8 cellular contexts compared by ENCODE assay signal in genomic region chr19:17073869-17074627, GRCh38. TPM values are rescaled to one million over a fixed set of nuclear protein-coding genes. Genes with fewer than 3 reads are reported as not detected.
DNase-seq lines count a peak whose midpoint lies in the region; ATAC-seq and TF ChIP-seq lines count a peak whose summit lies in the region.

No MANE protein-coding gene starts in this region.

- no peak overlapping the region for H3K27ac ChIP-seq in HUES6 (ENCODE audit: low read depth, low read length)
- H3K27ac ChIP-seq in transverse colon, result peak overlapping the region; percentile 83 to 95 (median 90)

- H3K27me3 Mint-ChIP-seq in activated T-helper 1 cell treated with anti-CD3 and anti-CD28 coated beads, Interleukin-12 subunit alpha, Interleukin-12 subunit beta, Interleukin-2, Interleukin-4 antibody, amounts not matched to agents 30 ng/mL and 10 ng/mL and 1 ng/mL, durations not matched to agents 14 hours and 24 hours and 36 hours (ENCODE audit: insufficient read depth), result no peaks in the 10 kb centered on the region

- peak; percentile 11 for DNase-seq in DMS53 treated with DMSO at 0.1 percent for 48 hours (lab: John Stamatoyannopoulos, UW; ENCODE audit: unreplicated experiment)
- DNase-seq in activated T-helper 1 cell treated with anti-CD3 and anti-CD28 coated beads, Interleukin-12 subunit alpha, Interleukin-12 subunit beta, Interleukin-2, Interleukin-4 antibody, amounts not matched to agents 30 ng/mL and 10 ng/mL and 1 ng/mL, durations not matched to agents 14 hours and 24 hours and 36 hours (ENCODE audit: low spot score), result no peak
- peak; percentile 35 for DNase-seq in iris pigment epithelial cell (ENCODE audit: low read depth)
- peak; percentile 42 for DNase-seq in transverse colon
- no peak for DNase-seq in kidney tubule cell (ENCODE audit: low spot score)
- no peak for DNase-seq in left lobe of liver (ENCODE audit: low spot score)

- intact Hi-C loops in activated T-helper 1 cell treated with anti-CD3 and anti-CD28 coated beads, Interleukin-12 subunit alpha, Interleukin-12 subunit beta, Interleukin-2, Interleukin-4 antibody, amounts not matched to agents 30 ng/mL and 10 ng/mL and 1 ng/mL, durations not matched to agents 14 hours and 24 hours and 36 hours (cut with micrococcal nuclease), result loop anchor here (2.0 kb wide), 3 partner anchors 111 to 445 kb away; partner anchors contain the start of gene MED26
- intact Hi-C loops in transverse colon (cut with DNase I; ENCODE audit: low total_unique reads), result loop anchor here (10.0 kb wide), 1 partner anchor 61 kb away; no protein-coding TSS in a partner anchor

- H3K4me1 ChIP-seq in HUES6 (ENCODE audit: control insufficient read depth, insufficient read depth, low read length) (peaks cover 37% of the 10 kb centered on the region), transverse colon (peaks cover 22 to 43% (median 35%) of the 10 kb centered on the region in 4 donors)

- H3K27me3 ChIP-seq in HUES6 (ENCODE audit: control insufficient read depth, insufficient read depth, low read length) (no peaks in the 10 kb centered on the region), transverse colon (no peaks in the 10 kb centered on the region)

- H3K27ac Mint-ChIP-seq in activated T-helper 1 cell treated with anti-CD3 and anti-CD28 coated beads, Interleukin-12 subunit alpha, Interleukin-12 subunit beta, Interleukin-2, Interleukin-4 antibody, amounts not matched to agents 30 ng/mL and 10 ng/mL and 1 ng/mL, durations not matched to agents 14 hours and 24 hours and 36 hours, result peak overlapping the region; percentile 97

- peak overlapping the region; percentile 99 for H3K4me3 Mint-ChIP-seq in activated T-helper 1 cell treated with anti-CD3 and anti-CD28 coated beads, Interleukin-12 subunit alpha, Interleukin-12 subunit beta, Interleukin-2, Interleukin-4 antibody, amounts not matched to agents 30 ng/mL and 10 ng/mL and 1 ng/mL, durations not matched to agents 14 hours and 24 hours and 36 hours

- in situ Hi-C loops in transverse colon (cut with MboI; ENCODE audit: low pct_ligation_motif_present in 1 of 4, low pct_unique_long_range_greater_than_20kb in 1 of 4, low sequenced_read_pairs in 3 of 4), result loop anchor here in 1 of 4 donors (25.0 kb wide), 1 partner anchor 213 kb away; the partner anchor contains the start of gene ANKLE1

- peaks cover 24% of the 10 kb centered on the region for H3K36me3 Mint-ChIP-seq in activated T-helper 1 cell treated with anti-CD3 and anti-CD28 coated beads, Interleukin-12 subunit alpha, Interleukin-12 subunit beta, Interleukin-2, Interleukin-4 antibody, amounts not matched to agents 30 ng/mL and 10 ng/mL and 1 ng/mL, durations not matched to agents 14 hours and 24 hours and 36 hours (ENCODE audit: low read depth)

- 37% methylated on average over 17 of the region's 18 CpGs; no CpG with 5 or more reads in 1 of the 2 donors for WGBS in transverse colon (ENCODE audit: low coverage in 1 of 2), 2 donors

- H3K9me3 Mint-ChIP-seq in activated T-helper 1 cell treated with anti-CD3 and anti-CD28 coated beads, Interleukin-12 subunit alpha, Interleukin-12 subunit beta, Interleukin-2, Interleukin-4 antibody, amounts not matched to agents 30 ng/mL and 10 ng/mL and 1 ng/mL, durations not matched to agents 14 hours and 24 hours and 36 hours, result no peaks in the 10 kb centered on the region

- H3K4me3 ChIP-seq in HUES6 (ENCODE audit: low read depth, low read length) (peak overlapping the region; percentile 96), transverse colon (peak overlapping the region; percentile 13 to 77 (median 72))

- TF ChIP-seq EP300 in transverse colon (IDR thresholded peaks at IDR 0.05; ENCODE audit: low read depth), result no peak

- no peak for TF ChIP-seq CTCF in transverse colon (IDR thresholded peaks at IDR 0.05)

- peaks cover 32% of the 10 kb centered on the region for H3K36me3 ChIP-seq in HUES6 (ENCODE audit: control insufficient read depth, insufficient read depth, low read length)
- H3K36me3 ChIP-seq in transverse colon, result peaks cover 0 to 11% (median 0%) of the 10 kb centered on the region in 4 donors

- ATAC-seq in HG03196 (IDR thresholded peaks at IDR 0.05; ENCODE audit: unreplicated experiment) (no peak), left lobe of liver (no peak)

- H3K9ac ChIP-seq in HUES6 (ENCODE audit: low read length), result peak overlapping the region; percentile 94

- peaks cover 61% of the 10 kb centered on the region for H3K4me1 Mint-ChIP-seq in activated T-helper 1 cell treated with anti-CD3 and anti-CD28 coated beads, Interleukin-12 subunit alpha, Interleukin-12 subunit beta, Interleukin-2, Interleukin-4 antibody, amounts not matched to agents 30 ng/mL and 10 ng/mL and 1 ng/mL, durations not matched to agents 14 hours and 24 hours and 36 hours (ENCODE audit: low read depth)

- H3K9me3 ChIP-seq in HUES6 (ENCODE audit: control insufficient read depth, insufficient read depth, low read depth, low read length) (no peaks in the 10 kb centered on the region), transverse colon (no peaks in the 10 kb centered on the region)

- TF ChIP-seq POLR2A in transverse colon (IDR thresholded peaks at IDR 0.05), result no peak

RNA-seq across cellular contexts. Expression of gene HAUS8, which starts 1.2 kb away (rescaled TPM):
- 32.8 and 34.9 TPM in 2 replicates for total RNA-seq in activated T-helper 1 cell treated with anti-CD3 and anti-CD28 coated beads, Interleukin-12 subunit alpha, Interleukin-12 subunit beta, Interleukin-2, Interleukin-4 antibody, amounts not matched to agents 30 ng/mL and 10 ng/mL and 1 ng/mL, durations not matched to agents 14 hours and 24 hours and 36 hours
- total RNA-seq in transverse colon (10 to 100 TPM in 2 of 4 donors, 1 to 10 TPM in 2; 4.4 to 13.8 (median 10.3) TPM), left lobe of liver (5.1 TPM)

RNA-seq across cellular contexts. Expression of gene MYO9B, which starts 1.5 kb away (rescaled TPM):
- 134 and 137 TPM in 2 replicates for total RNA-seq in activated T-helper 1 cell treated with anti-CD3 and anti-CD28 coated beads, Interleukin-12 subunit alpha, Interleukin-12 subunit beta, Interleukin-2, Interleukin-4 antibody, amounts not matched to agents 30 ng/mL and 10 ng/mL and 1 ng/mL, durations not matched to agents 14 hours and 24 hours and 36 hours
- total RNA-seq in transverse colon (100 to 1,000 TPM; 102 to 246 (median 151) TPM), left lobe of liver (28.9 TPM)

RNA-seq across cellular contexts. Expression of gene CPAMD8, which starts 47.4 kb away (rescaled TPM):
- 0.18 TPM in 1 of 2 replicates, not detected in the other for total RNA-seq in activated T-helper 1 cell treated with anti-CD3 and anti-CD28 coated beads, Interleukin-12 subunit alpha, Interleukin-12 subunit beta, Interleukin-2, Interleukin-4 antibody, amounts not matched to agents 30 ng/mL and 10 ng/mL and 1 ng/mL, durations not matched to agents 14 hours and 24 hours and 36 hours
- 10 to 100 TPM in 2 of 4 donors, 1 to 10 TPM in 2; 1.4 to 20.9 (median 7.7) TPM for total RNA-seq in transverse colon
- 1.3 TPM for total RNA-seq in left lobe of liver

Comparison
In these comparisons a context has a peak if more than half of its experiments do, and no peak if none do; other contexts are left out.
1. DNase-seq: peak in DMS53 treated with DMSO at 0.1 percent for 48 hours (single experiment), iris pigment epithelial cell (single experiment) and transverse colon (single experiment); none in activated T-helper 1 cell treated with anti-CD3 and anti-CD28 coated beads, Interleukin-12 subunit alpha, Interleukin-12 subunit beta, Interleukin-2, Interleukin-4 antibody, amounts not matched to agents 30 ng/mL and 10 ng/mL and 1 ng/mL, durations not matched to agents 14 hours and 24 hours and 36 hours (single experiment), kidney tubule cell (single experiment) and left lobe of liver (single experiment).